ENCODE assay signal across 2 cellular contexts in genomic region chr5:137147346-137147745, GRCh38.
TF ChIP-seq lines count a peak whose summit lies in the region.

No MANE protein-coding gene starts in this region.

TF ChIP-seq in SK-N-SH, 30 proteins besides CTCF, POLR2A, EP300 and RAD21 (continued from another document):
- no peak for TF ChIP-seq USF1 (IDR thresholded peaks at IDR 0.05; ENCODE audit: borderline replicate concordance, low read depth)
- TF ChIP-seq IRF3 (IDR thresholded peaks at IDR 0.05; ENCODE audit: low read depth, low read length) = no peak

TF ChIP-seq in SK-N-SH treated with all-trans-retinoic acid at 6 μM for 48 hours, 23 proteins besides CTCF, POLR2A, EP300 and RAD21 (continued from another document):
- TF ChIP-seq CSRNP3 (CRISPR knock-in tag; IDR thresholded peaks at IDR 0.05) = no peak
